Comparison of ENCODE assay signal across 8 cellular contexts in genomic region chrX:24148118-24148517, GRCh38. TPM values are rescaled to one million over a fixed set of nuclear protein-coding genes. Genes with fewer than 3 reads are reported as not detected.
DNase-seq lines count a peak whose midpoint lies in the region; ATAC-seq and TF ChIP-seq lines count a peak whose summit lies in the region.

No MANE protein-coding gene starts in this region.

- H4K20me1 ChIP-seq in SU-DHL-6 (ENCODE audit: low read depth, low read length) = peaks cover 3% of the 10 kb centered on the region; the same call in 1 of the 2 replicates

- H3K36me3 ChIP-seq in SU-DHL-6 (ENCODE audit: low read length) (no peaks in the 10 kb centered on the region), spleen (peaks cover 0 to 3% (median 0%) of the 10 kb centered on the region in 6 donors)

- H3K4me1 ChIP-seq in spleen = peaks cover 37 to 56% (median 48%) of the 10 kb centered on the region in 6 donors

- H3K9me3 ChIP-seq in SU-DHL-6 (ENCODE audit: insufficient read depth, low read length) = no peaks in the 10 kb centered on the region
- H3K9me3 ChIP-seq in spleen = no peaks in the 10 kb centered on the region

- H3K79me2 ChIP-seq in SU-DHL-6 (ENCODE audit: insufficient read depth, low read length) = peaks cover 28% of the 10 kb centered on the region

- peak overlapping the region; percentile 74 for H3K4me2 ChIP-seq in SU-DHL-6 (ENCODE audit: low read depth, low read length, poor library complexity, severe bottlenecking)

- TF ChIP-seq CTCF in SU-DHL-6 (IDR thresholded peaks at IDR 0.05; ENCODE audit: insufficient read depth, low read length, poor library complexity, severe bottlenecking) (no peak), spleen (IDR thresholded peaks at IDR 0.05 in 8 of 11, conservative IDR thresholded peaks at IDR 0.05 in 3 of 11) (no peak)

- 15 to 31% (median 18%) methylated on average over 3 of the region's 3 CpGs for WGBS in spleen, 5 donors

- peaks cover 10% of the 10 kb centered on the region; the same call in 1 of the 2 replicates for H3F3A ChIP-seq in SU-DHL-6 (ENCODE audit: insufficient read depth)

- H3K4me3 ChIP-seq in SU-DHL-6 (ENCODE audit: insufficient read depth, low read length, poor library complexity, severe bottlenecking) (no peak overlapping the region), spleen (peak overlapping the region in 2 of 8 donors; percentile 53 to 83)

- no peak for ATAC-seq in GM21515 (IDR thresholded peaks at IDR 0.05; ENCODE audit: unreplicated experiment)
- ATAC-seq in GM18907 (IDR thresholded peaks at IDR 0.05; ENCODE audit: unreplicated experiment) = no peak

- H3K27ac ChIP-seq in SU-DHL-6 (ENCODE audit: low read depth, low read length) (no peak overlapping the region; the same call in 1 of the 2 replicates), spleen (peak overlapping the region; percentile 96 to 99 (median 98))

- H3K9me2 ChIP-seq in SU-DHL-6 (replicated peaks; ENCODE audit: insufficient read depth, low read length) = no peaks in the 10 kb centered on the region

- H3K27me3 ChIP-seq in SU-DHL-6 (ENCODE audit: low read length) (no peaks in the 10 kb centered on the region), spleen (replicated peaks in 1 of 7) (no peaks in the 10 kb centered on the region)

- TF ChIP-seq POLR2A in spleen (IDR thresholded peaks at IDR 0.05) = no peak

- DNase-seq in DMS53 (lab: John Stamatoyannopoulos, UW) = peak; percentile 15
- no peak for DNase-seq in DMS53 treated with DMSO at 0.1 percent for 48 hours (lab: John Stamatoyannopoulos, UW; ENCODE audit: unreplicated experiment)
- peak; percentile 57 for DNase-seq in fibroblast of peridontal ligament (ENCODE audit: extremely low read depth)
- DNase-seq in spleen = no peak
- no peak for DNase-seq in UCSD-AML1 (lab: John Stamatoyannopoulos, UW; ENCODE audit: unreplicated experiment)

- intact Hi-C loops in spleen (cut with DNase I; ENCODE audit: low total_unique reads) = loop anchor here (10.0 kb wide), 1 partner anchor 93 kb away; the partner anchor contains the start of gene EIF2S3

- peak overlapping the region; percentile 78 for H3K9ac ChIP-seq in SU-DHL-6 (ENCODE audit: low read length)

- peak overlapping the region; percentile 74 for H2AFZ ChIP-seq in SU-DHL-6 (ENCODE audit: low read depth, low read length, severe bottlenecking)

RNA-seq across cellular contexts. Expression of gene ZFX, which starts 1.4 kb away (rescaled TPM):
- 100 to 1,000 TPM in 1 of 7 donors, 10 to 100 TPM in 6; 58.1 to 105 (median 77.7) TPM for total RNA-seq in spleen
- 1 to 10 TPM; 5.0 to 8.5 (median 6.8) TPM for polyA plus RNA-seq in spleen

Comparison
In these comparisons a context has a peak if more than half of its experiments do, and no peak if none do; other contexts are left out.
1. DNase-seq: peak in DMS53 (single experiment) and fibroblast of peridontal ligament (single experiment); none in DMS53 treated with DMSO at 0.1 percent for 48 hours (single experiment), spleen (single experiment) and UCSD-AML1 (single experiment).